Comparison of ENCODE assay signal across 9 cellular contexts in the genomic region with DNA sequence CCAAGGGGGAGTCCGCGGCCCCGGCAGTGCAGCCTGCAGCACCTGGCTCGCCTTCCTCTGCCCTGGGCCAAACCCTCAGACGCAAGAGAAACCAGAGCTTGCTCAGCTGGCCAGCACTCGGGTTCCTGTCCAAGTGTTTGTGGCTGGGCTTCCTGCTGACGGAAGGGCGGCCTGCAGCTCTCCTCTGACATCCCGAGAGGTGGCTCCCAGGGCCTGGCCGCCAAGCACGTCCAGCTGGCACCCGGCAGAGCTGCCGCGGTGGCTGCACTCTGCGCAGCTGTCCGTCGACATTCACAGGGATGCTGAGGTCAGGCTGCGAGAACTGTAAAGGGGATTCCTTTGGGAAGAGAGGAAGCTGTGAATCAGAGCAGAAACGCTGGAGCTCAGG.
DNase-seq lines count a peak whose midpoint lies in the region; ATAC-seq and TF ChIP-seq lines count a peak whose summit lies in the region.
"Had no signal": no experiment of that assay in that cellular context is flagged by ENCODE, and none has a peak within 500 bp of the region (broad histone marks: within the 10 kb centered on the region; RNA-seq: fewer than 3 reads in every experiment).

No MANE protein-coding gene starts in this region.

- H3K9me3 Mint-ChIP-seq in activated CD8-positive, alpha-beta T cell treated with anti-CD3 and anti-CD28 coated beads, Interleukin-2, amount 10 ng/mL, durations not matched to agents 7 days and 5 days (ENCODE audit: insufficient read depth) = no peaks in the 10 kb centered on the region
- H3K9me3 Mint-ChIP-seq: naive thymus-derived CD8-positive, alpha-beta T cell had no signal

- H3K4me3 ChIP-seq in RWPE2 (ENCODE audit: severe bottlenecking) (no peak overlapping the region), fibroblast of villous mesenchyme (ENCODE audit: low read depth, low read length) (no peak overlapping the region)

- H3K4me1 Mint-ChIP-seq in activated CD8-positive, alpha-beta T cell treated with anti-CD3 and anti-CD28 coated beads, Interleukin-2, amount 10 ng/mL, durations not matched to agents 7 days and 5 days (ENCODE audit: low read depth) = peaks cover 12% of the 10 kb centered on the region

- ATAC-seq in RWPE2 (ENCODE audit: low read depth) (peak; percentile 65), HG03469 (IDR thresholded peaks at IDR 0.05; ENCODE audit: unreplicated experiment) (no peak), HG03354 (IDR thresholded peaks at IDR 0.05; ENCODE audit: poor library complexity, severe bottlenecking, unreplicated experiment) (no peak)
- ATAC-seq in activated CD8-positive, alpha-beta T cell treated with anti-CD3 and anti-CD28 coated beads, Interleukin-2, amount 10 ng/mL, durations not matched to agents 7 days and 5 days = no peak
- ATAC-seq: naive thymus-derived CD8-positive, alpha-beta T cell had no signal

- no peaks in the 10 kb centered on the region for H3K9me3 ChIP-seq in RWPE2 (ENCODE audit: severe bottlenecking)

- H3K4me1 ChIP-seq in RWPE2 (ENCODE audit: insufficient read depth, poor library complexity, severe bottlenecking) = no peaks in the 10 kb centered on the region

- POLR2A ChIA-PET in activated CD8-positive, alpha-beta T cell treated with anti-CD3 and anti-CD28 coated beads, Interleukin-2, amount 10 ng/mL, durations not matched to agents 7 days and 5 days (lab: Charles Lee) = no interaction called here

- H3K36me3 Mint-ChIP-seq in activated CD8-positive, alpha-beta T cell treated with anti-CD3 and anti-CD28 coated beads, Interleukin-2, amount 10 ng/mL, durations not matched to agents 7 days and 5 days (ENCODE audit: low read depth) = no peaks in the 10 kb centered on the region
- H3K36me3 Mint-ChIP-seq: naive thymus-derived CD8-positive, alpha-beta T cell had no signal

- H3K4me3 Mint-ChIP-seq in activated CD8-positive, alpha-beta T cell treated with anti-CD3 and anti-CD28 coated beads, Interleukin-2, amount 10 ng/mL, durations not matched to agents 7 days and 5 days = no peak overlapping the region
- H3K4me3 Mint-ChIP-seq: naive thymus-derived CD8-positive, alpha-beta T cell had no signal

- no peaks in the 10 kb centered on the region for H3K27me3 ChIP-seq in RWPE2 (ENCODE audit: insufficient read depth, poor library complexity, severe bottlenecking)

- no peak overlapping the region for H3K27ac Mint-ChIP-seq in activated CD8-positive, alpha-beta T cell treated with anti-CD3 and anti-CD28 coated beads, Interleukin-2, amount 10 ng/mL, durations not matched to agents 7 days and 5 days
- H3K27ac Mint-ChIP-seq: naive thymus-derived CD8-positive, alpha-beta T cell had no signal

- H3K36me3 ChIP-seq in RWPE2 (ENCODE audit: low read depth) = no peaks in the 10 kb centered on the region

- no peak for TF ChIP-seq CTCF in RWPE2 (IDR thresholded peaks at IDR 0.05; ENCODE audit: poor library complexity, severe bottlenecking)
- no peak for TF ChIP-seq CTCF in fibroblast of villous mesenchyme (IDR thresholded peaks at IDR 0.05; ENCODE audit: insufficient read depth, low read depth, low read length)

- peak; percentile 63 for DNase-seq in DMS53 treated with DMSO at 0.1 percent for 48 hours (lab: John Stamatoyannopoulos, UW; ENCODE audit: unreplicated experiment)
- no peak for DNase-seq in RWPE2 (ENCODE audit: low spot score)
- peak; percentile 96 for DNase-seq in fibroblast of villous mesenchyme (ENCODE audit: low read depth)
- peak; percentile 47 for DNase-seq in pons (ENCODE audit: low spot score)
- no peak for DNase-seq in activated CD8-positive, alpha-beta T cell treated with anti-CD3 and anti-CD28 coated beads, Interleukin-2, amount 10 ng/mL, durations not matched to agents 7 days and 5 days
- no peak for DNase-seq in amniotic stem cell (lab: John Stamatoyannopoulos, UW)

- CTCF ChIA-PET in activated CD8-positive, alpha-beta T cell treated with anti-CD3 and anti-CD28 coated beads, Interleukin-2, amount 10 ng/mL, durations not matched to agents 7 days and 5 days (lab: Charles Lee) = no interaction called here

- H3K27me3 Mint-ChIP-seq in activated CD8-positive, alpha-beta T cell treated with anti-CD3 and anti-CD28 coated beads, Interleukin-2, amount 10 ng/mL, durations not matched to agents 7 days and 5 days (ENCODE audit: low read depth) = peaks cover 24% of the 10 kb centered on the region

- H3K27ac ChIP-seq in RWPE2 (ENCODE audit: poor library complexity, severe bottlenecking) = no peak overlapping the region

Comparison
In these comparisons a context has a peak if more than half of its experiments do, and no peak if none do; other contexts are left out.
1. DNase-seq: peak in DMS53 treated with DMSO at 0.1 percent for 48 hours (single experiment), fibroblast of villous mesenchyme (single experiment) and pons (single experiment); none in RWPE2 (single experiment), activated CD8-positive, alpha-beta T cell treated with anti-CD3 and anti-CD28 coated beads, Interleukin-2, amount 10 ng/mL, durations not matched to agents 7 days and 5 days (single experiment) and amniotic stem cell (single experiment).